Comparison of ENCODE assay signal across 34 cellular contexts in genomic region chr15:67786646-67787045, GRCh38. TPM values are rescaled to one million over a fixed set of nuclear protein-coding genes. Genes with fewer than 3 reads are reported as not detected.
"Had no signal": no experiment of that assay in that cellular context is flagged by ENCODE, and none has a peak within 500 bp of the region (broad histone marks: within the 10 kb centered on the region; RNA-seq: fewer than 3 reads in every experiment).

No MANE protein-coding gene starts in this region.

- H3K27me3 ChIP-seq: brain microvascular endothelial cell, esophagus muscularis mucosa, foreskin keratinocyte, gastrocnemius medialis, heart left ventricle had no signal

- H3K27ac ChIP-seq: brain microvascular endothelial cell, esophagus muscularis mucosa, foreskin keratinocyte, gastrocnemius medialis, heart left ventricle, WERI-Rb-1 had no signal

- DNase-seq: activated B cell treated with CpG ODN at 0.5 μM for 24 hours; activated CD4-positive, alpha-beta T cell treated with anti-CD3 and anti-CD28 coated beads for 48 hours; activated CD4-positive, alpha-beta T cell treated with anti-CD3 and anti-CD28 coated beads, Interleukin-2, amount 50 U/mL, for 1 hour; activated CD4-positive, alpha-beta T cell treated with anti-CD3 and anti-CD28 coated beads, Interleukin-2, amount 50 U/mL, for 48 hours; activated CD8-positive, alpha-beta memory T cell treated with anti-CD3 and anti-CD28 coated beads for 24 hours; activated CD8-positive, alpha-beta T cell treated with anti-CD3 and anti-CD28 coated beads for 36 hours; activated effector memory CD4-positive, alpha-beta T cell treated with Interleukin-2 at 50 U/mL for 16 hours; activated gamma-delta T cell treated with Interleukin-2 at 50 U/mL for 16 hours; activated naive CD4-positive, alpha-beta T cell treated with anti-CD3 and anti-CD28 coated beads, Interleukin-2, amount 50 U/mL, for 16 hours; activated naive CD4-positive, alpha-beta T cell treated with Interleukin-2 at 50 U/mL for 16 hours; activated T-cell treated with anti-CD3 and anti-CD28 coated beads, Interleukin-2, amount 50 U/mL, for 4 hours; amniotic stem cell; anterior cingulate cortex; brain microvascular endothelial cell; cortex of kidney; dermis blood vessel endothelial cell; effector CD4-positive, alpha-beta T cell; effector memory CD8-positive, alpha-beta T cell; erythroblast; foreskin keratinocyte; gastrocnemius medialis; glutamatergic neuron; heart left ventricle; T1000; WERI-Rb-1 had no signal

- H3K4me3 ChIP-seq: esophagus muscularis mucosa, gastrocnemius medialis, heart left ventricle had no signal

- H3K36me3 ChIP-seq: brain microvascular endothelial cell, WERI-Rb-1 had no signal

- FAIRE-seq: astrocyte, bronchial epithelial cell, colon had no signal

- H3K4me1 ChIP-seq: esophagus muscularis mucosa, foreskin keratinocyte, gastrocnemius medialis, heart left ventricle had no signal

- H3K9me3 ChIP-seq: esophagus muscularis mucosa, gastrocnemius medialis, heart left ventricle had no signal

RNA-seq across cellular contexts. Expression of gene SKOR1, which starts 38.7 kb away (rescaled TPM):
- total RNA-seq: astrocyte, dermis blood vessel endothelial cell, foreskin keratinocyte had no signal

RNA-seq across cellular contexts. Expression of gene RNU6-1, which starts 53.2 kb away (rescaled TPM):
- total RNA-seq: activated B cell treated with CpG ODN at 0.5 μM for 24 hours; activated CD8-positive, alpha-beta T cell treated with anti-CD3 and anti-CD28 coated beads for 36 hours; activated T-cell treated with anti-CD3 and anti-CD28 coated beads, Interleukin-2, amount 50 U/mL, for 4 hours; activated T-helper 17 cell treated with anti-CD3 and anti-CD28 coated beads, Interleukin-2, amount 50 U/mL, for 72 hours; astrocyte; bronchial epithelial cell; cardiac septum; chondrocyte; dermis blood vessel endothelial cell; esophagus muscularis mucosa; foreskin keratinocyte; gastrocnemius medialis; heart left ventricle; T-helper 2 cell treated with Interferon-gamma antibody and Interleukin-4, amounts not matched to agents 100 ng/mL and 5 ng/mL, for 36 hours had no signal
- polyA plus RNA-seq: adipose tissue, foreskin keratinocyte, heart left ventricle had no signal
